ENCODE assay signal across 11 cellular contexts in the genomic region with DNA sequence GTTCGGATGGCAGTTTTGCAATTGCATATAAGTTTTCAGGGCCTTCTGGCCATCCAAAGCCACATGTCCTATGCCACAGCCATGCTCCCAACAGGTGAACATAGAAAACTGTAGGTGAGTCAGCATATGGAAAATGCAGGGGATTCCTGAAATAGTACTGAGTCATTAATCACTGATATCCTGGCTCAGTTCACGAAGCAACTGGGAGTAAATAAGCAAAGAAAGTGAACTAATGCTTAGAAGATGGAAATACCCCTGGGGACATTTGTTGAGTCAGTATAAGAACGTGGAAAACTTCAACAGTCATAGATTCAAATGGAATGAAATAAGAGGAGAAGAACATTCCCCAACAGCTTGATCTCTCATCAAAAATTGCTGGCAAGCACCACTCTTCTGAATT.
DNase-seq lines count a peak whose midpoint lies in the region; ATAC-seq and TF ChIP-seq lines count a peak whose summit lies in the region.
"Had no signal": no experiment of that assay in that cellular context is flagged by ENCODE, and none has a peak within 500 bp of the region (broad histone marks: within the 10 kb centered on the region; RNA-seq: fewer than 3 reads in every experiment).

No MANE protein-coding gene starts in this region.

- no peaks in the 10 kb centered on the region for H3K27me3 Mint-ChIP-seq in activated CD4-positive, alpha-beta T cell treated with anti-CD3 and anti-CD28 coated beads for 36 hours
- peaks cover 4% of the 10 kb centered on the region for H3K27me3 Mint-ChIP-seq in activated T-helper 17 cell treated with anti-CD3 and anti-CD28 coated beads, Interleukin-2, amount 50 U/mL, for 72 hours

- TF ChIP-seq CTCF in heart left ventricle (IDR thresholded peaks at IDR 0.05) (no peak), colonic mucosa (IDR thresholded peaks at IDR 0.05) (no peak)

- peaks cover 34% of the 10 kb centered on the region for H3K4me1 Mint-ChIP-seq in activated CD4-positive, alpha-beta T cell treated with anti-CD3 and anti-CD28 coated beads for 36 hours
- peaks cover 19% of the 10 kb centered on the region for H3K4me1 Mint-ChIP-seq in activated T-helper 17 cell treated with anti-CD3 and anti-CD28 coated beads, Interleukin-2, amount 50 U/mL, for 72 hours

- H3K4me3 ChIP-seq in heart left ventricle: no peak overlapping the region
- H3K4me3 ChIP-seq in colonic mucosa: no peak overlapping the region
- H3K4me3 ChIP-seq: SK-N-MC had no signal

- H3K4me1 ChIP-seq in heart left ventricle: peaks cover 0 to 19% (median 2%) of the 10 kb centered on the region in 12 donors
- H3K4me1 ChIP-seq in colonic mucosa: no peaks in the 10 kb centered on the region

- no peak for TF ChIP-seq POLR2A in heart left ventricle (IDR thresholded peaks at IDR 0.05)

- 42 to 52% (median 45%) methylated on average over 3 of the region's 3 CpGs for WGBS in heart left ventricle, 4 donors

- peak overlapping the region; percentile 45 for H3K27ac Mint-ChIP-seq in activated CD4-positive, alpha-beta T cell treated with anti-CD3 and anti-CD28 coated beads for 36 hours
- peak overlapping the region; percentile 21 for H3K27ac Mint-ChIP-seq in activated T-helper 17 cell treated with anti-CD3 and anti-CD28 coated beads, Interleukin-2, amount 50 U/mL, for 72 hours

- no peak overlapping the region for H3K9ac ChIP-seq in colonic mucosa (ENCODE audit: low read depth in 2 of 2, low read length in 2 of 2)

- CTCF ChIA-PET in activated CD4-positive, alpha-beta T cell treated with anti-CD3 and anti-CD28 coated beads for 36 hours (lab: Charles Lee): interaction anchor here (1.4 kb wide), 1 partner anchor 9 kb away, joined by 3 read pairs; no protein-coding TSS in a partner anchor

- H3K4me3 Mint-ChIP-seq in activated CD4-positive, alpha-beta T cell treated with anti-CD3 and anti-CD28 coated beads for 36 hours: no peak overlapping the region
- peak overlapping the region; percentile 7 for H3K4me3 Mint-ChIP-seq in activated T-helper 17 cell treated with anti-CD3 and anti-CD28 coated beads, Interleukin-2, amount 50 U/mL, for 72 hours

- no peak for DNase-seq in activated CD4-positive, alpha-beta T cell treated with anti-CD3 and anti-CD28 coated beads for 36 hours
- no peak for DNase-seq in activated CD4-positive, alpha-beta T cell treated with anti-CD3 and anti-CD28 coated beads, Interleukin-2, amount 50 U/mL, for 4 hours
- DNase-seq in heart left ventricle (peak in 1 of 5 donors; percentile 29), stromal cell of bone marrow (ENCODE audit: low read depth) (peak; percentile 97), colonic mucosa (no peak), caudate nucleus (lab: John Stamatoyannopoulos, UW) (no peak)
- DNase-seq: 8988T, NCI-H1694 had no signal

- H3K9me3 Mint-ChIP-seq in activated CD4-positive, alpha-beta T cell treated with anti-CD3 and anti-CD28 coated beads for 36 hours (ENCODE audit: low read depth): peaks cover 14% of the 10 kb centered on the region
- H3K9me3 Mint-ChIP-seq in activated T-helper 17 cell treated with anti-CD3 and anti-CD28 coated beads, Interleukin-2, amount 50 U/mL, for 72 hours: peaks cover 8% of the 10 kb centered on the region

- H3K27ac ChIP-seq in heart left ventricle: peak overlapping the region in 8 of 12 donors; percentile 32 to 76 (median 58)
- H3K27ac ChIP-seq in colonic mucosa: no peak overlapping the region
- no peak overlapping the region for H3K27ac ChIP-seq in caudate nucleus (ENCODE audit: low read depth, low read length)
- H3K27ac ChIP-seq: SK-N-MC had no signal

- ATAC-seq in activated CD4-positive, alpha-beta T cell treated with anti-CD3 and anti-CD28 coated beads for 36 hours: no peak
- peak; percentile 61 for ATAC-seq in activated T-helper 17 cell treated with anti-CD3 and anti-CD28 coated beads, Interleukin-2, amount 50 U/mL, for 72 hours (replicated peaks)
- ATAC-seq in heart left ventricle (peak; percentile 65 to 95 (median 80)), GM21717 (IDR thresholded peaks at IDR 0.05; ENCODE audit: unreplicated experiment) (no peak)

- intact Hi-C loops in activated CD4-positive, alpha-beta T cell treated with anti-CD3 and anti-CD28 coated beads for 36 hours (cut with DNase I, micrococcal nuclease): no loop called here
- intact Hi-C loops in heart left ventricle (cut with DNase I): loop anchor here in 1 of 10 donors (10.0 kb wide), 1 partner anchor 113 kb away; no protein-coding TSS in a partner anchor
- intact Hi-C loops in colonic mucosa (cut with DNase I): no loop called here

- no peaks in the 10 kb centered on the region for H3K36me3 Mint-ChIP-seq in activated CD4-positive, alpha-beta T cell treated with anti-CD3 and anti-CD28 coated beads for 36 hours (ENCODE audit: low read depth)
- H3K36me3 Mint-ChIP-seq in activated T-helper 17 cell treated with anti-CD3 and anti-CD28 coated beads, Interleukin-2, amount 50 U/mL, for 72 hours (ENCODE audit: low read depth): no peaks in the 10 kb centered on the region

- H3K9me3 ChIP-seq in heart left ventricle (no peaks in the 10 kb centered on the region), colonic mucosa (no peaks in the 10 kb centered on the region)

- H3K36me3 ChIP-seq in heart left ventricle (no peaks in the 10 kb centered on the region), colonic mucosa (no peaks in the 10 kb centered on the region)

- POLR2A ChIA-PET in activated CD4-positive, alpha-beta T cell treated with anti-CD3 and anti-CD28 coated beads for 36 hours (lab: Charles Lee): no interaction called here

- H3K27me3 ChIP-seq in heart left ventricle (no peaks in the 10 kb centered on the region), colonic mucosa (no peaks in the 10 kb centered on the region)

Comparison
In these comparisons a context has a peak if more than half of its experiments do, and no peak if none do; other contexts are left out.
1. ATAC-seq: peak in activated T-helper 17 cell treated with anti-CD3 and anti-CD28 coated beads, Interleukin-2, amount 50 U/mL, for 72 hours (single experiment) and heart left ventricle (4 of 4); none in activated CD4-positive, alpha-beta T cell treated with anti-CD3 and anti-CD28 coated beads for 36 hours (single experiment) and GM21717 (single experiment).
2. H3K27ac ChIP-seq: peak in heart left ventricle (8 of 12); none in colonic mucosa (single experiment) and caudate nucleus (single experiment).